28 cellular contexts compared by ENCODE assay signal in genomic region chr2:225556461-225556860, GRCh38.
DNase-seq lines count a peak whose midpoint lies in the region; ATAC-seq, FAIRE-seq and TF ChIP-seq lines count a peak whose summit lies in the region.
"Had no signal": no experiment of that assay in that cellular context is flagged by ENCODE, and none has a peak within 500 bp of the region (broad histone marks: within the 10 kb centered on the region; RNA-seq: fewer than 3 reads in every experiment).

No MANE protein-coding gene starts in this region.

- H3K27me3 ChIP-seq in H1 (replicated peaks in 1 of 4; ENCODE audit: control insufficient read depth in 3 of 4, extremely low read depth in 1 of 4, insufficient read depth in 3 of 4, low read length in 3 of 4) = no peaks in the 10 kb centered on the region
- H3K27me3 ChIP-seq in small intestine (ENCODE audit: control insufficient read depth in 2 of 2, insufficient read depth in 2 of 2, low read length in 2 of 2) = no peaks in the 10 kb centered on the region
- no peaks in the 10 kb centered on the region for H3K27me3 ChIP-seq in upper lobe of right lung
- no peaks in the 10 kb centered on the region for H3K27me3 ChIP-seq in mesenchymal stem cell (ENCODE audit: control insufficient read depth in 1 of 2, insufficient read depth in 1 of 2, low read length in 2 of 2)
- H3K27me3 ChIP-seq: ovary had no signal

- no peaks in the 10 kb centered on the region for H3K9me3 ChIP-seq in H1 (ENCODE audit: insufficient read depth in 2 of 2, low read depth in 1 of 2, low read length in 1 of 2)
- H3K9me3 ChIP-seq in small intestine (ENCODE audit: control insufficient read depth, low read depth) = no peaks in the 10 kb centered on the region
- no peaks in the 10 kb centered on the region for H3K9me3 ChIP-seq in upper lobe of right lung
- no peaks in the 10 kb centered on the region for H3K9me3 ChIP-seq in mesenchymal stem cell (ENCODE audit: control insufficient read depth, low read length)
- H3K9me3 ChIP-seq: HAP-1, ovary had no signal

- H3K18ac ChIP-seq in H1 (ENCODE audit: extremely low read depth, low read length) (no peak overlapping the region), mesenchymal stem cell (ENCODE audit: low read depth in 1 of 2, low read length in 2 of 2) (no peak overlapping the region)

- H3K4me3 ChIP-seq in H1 (ENCODE audit: extremely low read depth in 1 of 4, insufficient read depth in 2 of 4, low read depth in 3 of 4, low read length in 4 of 4) = no peak overlapping the region
- H3K4me3 ChIP-seq in small intestine (ENCODE audit: low read depth in 1 of 2, low read length in 2 of 2) = no peak overlapping the region
- no peak overlapping the region for H3K4me3 ChIP-seq in upper lobe of right lung
- no peak overlapping the region for H3K4me3 ChIP-seq in mesenchymal stem cell (ENCODE audit: insufficient read depth in 1 of 2, low read depth in 1 of 2, low read length in 2 of 2)
- H3K4me3 ChIP-seq: HAP-1, K562, ovary had no signal

- no peak overlapping the region for H4K8ac ChIP-seq in H1 (ENCODE audit: extremely low read depth, insufficient read depth, low read length)
- no peak overlapping the region for H4K8ac ChIP-seq in mesenchymal stem cell (ENCODE audit: low read length)

- FAIRE-seq in H1 (lab: Jason Lieb, UNC) = no peak
- FAIRE-seq in small intestine (lab: Jason Lieb, UNC) = no peak
- FAIRE-seq: G401.6, GM18507, K562, keratinocyte had no signal

- H2AK5ac ChIP-seq in H1 (ENCODE audit: low read depth, low read length) (no peak overlapping the region), mesenchymal stem cell (ENCODE audit: low read length, severe bottlenecking) (no peak overlapping the region)

- DNase-seq in NCI-H748 (lab: John Stamatoyannopoulos, UW; ENCODE audit: unreplicated experiment) (peak; percentile 7), NCI-H748 treated with DMSO at 0.1 percent for 48 hours (lab: John Stamatoyannopoulos, UW) (no peak), NCI-H69 (lab: John Stamatoyannopoulos, UW) (peak; percentile 2), H1 (ENCODE audit: low read depth in 1 of 2, low spot score in 2 of 2) (no peak), small intestine (peak; percentile 24), upper lobe of right lung (no peak), mesenchymal stem cell (no peak), retina (no peak)
- DNase-seq: 8988T; activated CD4-positive, alpha-beta T cell treated with anti-CD3 and anti-CD28 coated beads, Interleukin-2, amount 10 ng/mL, durations not matched to agents 7 days and 5 days; activated CD8-positive, alpha-beta memory T cell treated with anti-CD3 and anti-CD28 coated beads, Interleukin-2, amount 10 ng/mL, durations not matched to agents 7 days and 5 days; activated T-cell treated with anti-CD3 and anti-CD28 coated beads, Interleukin-2, amount 50 U/mL, for 48 hours; cerebellar nuclear complex; NCI-H1105 treated with DMSO at 0.1 percent for 48 hours; NCI-H1930; NCI-H526 treated with DMSO at 0.1 percent for 48 hours; ovary; right cardiac atrium; SHP77; stimulated activated CD4-positive, alpha-beta T cell treated with anti-CD3 and anti-CD28 coated beads, Interleukin-2, amount 100 ng/mL, for 48 hours had no signal

- H2BK12ac ChIP-seq in H1 (ENCODE audit: low read depth, low read length) = no peak overlapping the region
- no peak overlapping the region for H2BK12ac ChIP-seq in mesenchymal stem cell (ENCODE audit: low read length in 2 of 2)

- H3K56ac ChIP-seq in H1 (replicated peaks; ENCODE audit: insufficient read length, low read depth, low read length) = no peak overlapping the region

- no peak overlapping the region for H3K4me2 ChIP-seq in H1 (ENCODE audit: insufficient read depth in 1 of 2, low read depth in 2 of 2, low read length in 2 of 2)
- no peak overlapping the region for H3K4me2 ChIP-seq in mesenchymal stem cell (ENCODE audit: low read length, poor library complexity, severe bottlenecking)

- TF ChIP-seq POLR2A in H1 (IDR thresholded peaks at IDR 0.05; ENCODE audit: control extremely low read depth in 1 of 2, low read depth in 2 of 2, low read length in 2 of 2) = no peak

- H3K27ac ChIP-seq in H1 (ENCODE audit: low read depth, low read length) = no peak overlapping the region
- H3K27ac ChIP-seq in small intestine (ENCODE audit: low read depth in 1 of 2, low read length in 1 of 2) = no peak overlapping the region
- H3K27ac ChIP-seq in upper lobe of right lung = no peak overlapping the region
- no peak overlapping the region for H3K27ac ChIP-seq in mesenchymal stem cell (ENCODE audit: low read length, poor library complexity, severe bottlenecking)
- H3K27ac ChIP-seq: ovary, VCaP had no signal

- ATAC-seq in upper lobe of right lung = no peak
- ATAC-seq: activated CD8-positive, alpha-beta memory T cell treated with anti-CD3 and anti-CD28 coated beads, Interleukin-2, amount 10 ng/mL, durations not matched to agents 7 days and 5 days; K562; natural killer cell treated with Interleukin-12 subunit alpha and Interleukin-12 subunit beta and Interleukin-15 and Interleukin-18, amount 100 ng/mL, for 72 hours; right cardiac atrium; stimulated activated memory B cell treated with anti-CD40 and anti-IgM and Interleukin-4, amounts not matched to agents 10 μg/mL and 1 μg/mL and 100 μg/mL, for 72 hours had no signal

- no peak overlapping the region for H2BK120ac ChIP-seq in H1 (replicated peaks; ENCODE audit: low read depth, low read length)
- H2BK120ac ChIP-seq in mesenchymal stem cell (ENCODE audit: low read depth, low read length) = no peak overlapping the region

- no peak overlapping the region for H4K5ac ChIP-seq in H1 (ENCODE audit: insufficient read length, low read depth, low read length)

- H2BK5ac ChIP-seq in H1 (ENCODE audit: low read depth, low read length) (no peak overlapping the region), mesenchymal stem cell (ENCODE audit: low read depth, low read length, poor library complexity, severe bottlenecking) (no peak overlapping the region)

- H3K36me3 ChIP-seq in H1 (ENCODE audit: control insufficient read depth in 2 of 4, insufficient read depth in 4 of 4, low read length in 3 of 4) (no peaks in the 10 kb centered on the region), small intestine (ENCODE audit: control insufficient read depth in 2 of 2, insufficient read depth in 2 of 2, low read length in 2 of 2) (no peaks in the 10 kb centered on the region), upper lobe of right lung (no peaks in the 10 kb centered on the region), mesenchymal stem cell (ENCODE audit: control insufficient read depth in 1 of 2, insufficient read depth in 2 of 2, low read depth in 1 of 2, low read length in 2 of 2) (no peaks in the 10 kb centered on the region)
- H3K36me3 ChIP-seq: HAP-1, ovary had no signal

- no peaks in the 10 kb centered on the region for H3K23me2 ChIP-seq in H1 (ENCODE audit: low read depth, low read length)

- POLR2A ChIA-PET in H1 (lab: Charles Lee; ENCODE audit: partially characterized antibody) = no interaction called here

- H3K79me1 ChIP-seq in H1 (ENCODE audit: low read depth, low read length) (no peaks in the 10 kb centered on the region), mesenchymal stem cell (replicated peaks; ENCODE audit: low read length, poor library complexity, severe bottlenecking) (no peaks in the 10 kb centered on the region)

- H3K79me2 ChIP-seq in H1 (ENCODE audit: control insufficient read depth in 1 of 2, insufficient read depth in 2 of 2, low read length in 2 of 2) = no peaks in the 10 kb centered on the region

- H4K91ac ChIP-seq in H1 (replicated peaks; ENCODE audit: insufficient read length, low read length) (no peak overlapping the region), mesenchymal stem cell (ENCODE audit: low read length) (no peak overlapping the region)

- TF ChIP-seq EP300 in H1 (IDR thresholded peaks at IDR 0.05; ENCODE audit: borderline replicate concordance in 1 of 2, low read depth in 2 of 2, low read length in 2 of 2) = no peak

- CTCF ChIA-PET in H1 (lab: Charles Lee; ENCODE audit: partially characterized antibody) = interaction anchor here (0.5 to 2.2 kb wide), 8 partner anchors 9 to 434 kb away, joined by 3 to 15 read pairs (median 4); no protein-coding TSS in a partner anchor

- H3K4ac ChIP-seq in H1 (replicated peaks; ENCODE audit: insufficient read length, low read depth, low read length) = no peak overlapping the region
- H3K4ac ChIP-seq in mesenchymal stem cell (ENCODE audit: low read depth in 1 of 2, low read length in 2 of 2) = no peak overlapping the region

- no peak for TF ChIP-seq CTCF in H1 (IDR thresholded peaks at IDR 0.05; ENCODE audit: control extremely low read depth in 1 of 3, insufficient read depth in 1 of 3, low read depth in 1 of 3, low read length in 3 of 3)
- TF ChIP-seq CTCF in upper lobe of right lung (IDR thresholded peaks at IDR 0.05) = no peak

- peak; percentile 38 to 46 for TF ChIP-seq RAD21 in H1 (IDR thresholded peaks at IDR 0.05 in 1 of 2, conservative IDR thresholded peaks at IDR 0.05 in 1 of 2; ENCODE audit: low read depth in 2 of 2, low read length in 2 of 2)

- no peak overlapping the region for H2AFZ ChIP-seq in H1 (ENCODE audit: low read length)
- H2AFZ ChIP-seq in mesenchymal stem cell (ENCODE audit: low read depth, low read length) = no peak overlapping the region

- H3K23ac ChIP-seq in H1 (ENCODE audit: insufficient read length) (no peak overlapping the region), mesenchymal stem cell (ENCODE audit: low read length in 2 of 2) (no peak overlapping the region)

- H2BK15ac ChIP-seq in H1 (ENCODE audit: low read length) = no peak overlapping the region
- H2BK15ac ChIP-seq in mesenchymal stem cell (ENCODE audit: low read depth, poor library complexity, severe bottlenecking) = no peak overlapping the region

- H4K20me1 ChIP-seq in H1 (replicated peaks in 1 of 2; ENCODE audit: control insufficient read depth in 1 of 2, insufficient read depth in 2 of 2, low read length in 2 of 2) = no peaks in the 10 kb centered on the region

- no peak overlapping the region for H3K9ac ChIP-seq in H1 (replicated peaks in 1 of 4; ENCODE audit: extremely low read depth in 1 of 4, low read depth in 3 of 4, low read length in 3 of 4)
- no peak overlapping the region for H3K9ac ChIP-seq in mesenchymal stem cell (ENCODE audit: low read length)

- H3K4me1 ChIP-seq in H1 (replicated peaks in 1 of 4; ENCODE audit: control insufficient read depth in 3 of 4, insufficient read depth in 4 of 4, low read length in 3 of 4) (no peaks in the 10 kb centered on the region), small intestine (ENCODE audit: control insufficient read depth in 2 of 2, insufficient read depth in 1 of 2, low read depth in 1 of 2, low read length in 1 of 2) (no peaks in the 10 kb centered on the region), upper lobe of right lung (no peaks in the 10 kb centered on the region), mesenchymal stem cell (ENCODE audit: control insufficient read depth, insufficient read depth, low read depth, low read length) (no peaks in the 10 kb centered on the region)
- H3K4me1 ChIP-seq: HAP-1 had no signal

- H3K14ac ChIP-seq in H1 (ENCODE audit: insufficient read length) = no peak overlapping the region
- H3K14ac ChIP-seq in mesenchymal stem cell (ENCODE audit: low read length in 2 of 2) = no peak overlapping the region

- intact Hi-C loops in upper lobe of right lung (cut with DNase I) = no loop called here

- no peak overlapping the region for H2BK20ac ChIP-seq in H1 (ENCODE audit: low read length)

TF ChIP-seq in H1, 55 proteins besides CTCF, POLR2A, EP300 and RAD21 (continues in another document):
- no peak for TF ChIP-seq KDM1A (IDR thresholded peaks at IDR 0.05; ENCODE audit: borderline replicate concordance, low read length)
- TF ChIP-seq HDAC6 (IDR thresholded peaks at IDR 0.05; ENCODE audit: low read depth, low read length) = no peak

Comparison
In these comparisons a context has a peak if more than half of its experiments do, and no peak if none do; other contexts are left out.
1. DNase-seq: peak in NCI-H748 (single experiment), NCI-H69 (single experiment) and small intestine (single experiment); none in NCI-H748 treated with DMSO at 0.1 percent for 48 hours (single experiment), H1 (0 of 2), upper lobe of right lung (single experiment), mesenchymal stem cell (single experiment) and retina (single experiment).